In the genomic region with DNA sequence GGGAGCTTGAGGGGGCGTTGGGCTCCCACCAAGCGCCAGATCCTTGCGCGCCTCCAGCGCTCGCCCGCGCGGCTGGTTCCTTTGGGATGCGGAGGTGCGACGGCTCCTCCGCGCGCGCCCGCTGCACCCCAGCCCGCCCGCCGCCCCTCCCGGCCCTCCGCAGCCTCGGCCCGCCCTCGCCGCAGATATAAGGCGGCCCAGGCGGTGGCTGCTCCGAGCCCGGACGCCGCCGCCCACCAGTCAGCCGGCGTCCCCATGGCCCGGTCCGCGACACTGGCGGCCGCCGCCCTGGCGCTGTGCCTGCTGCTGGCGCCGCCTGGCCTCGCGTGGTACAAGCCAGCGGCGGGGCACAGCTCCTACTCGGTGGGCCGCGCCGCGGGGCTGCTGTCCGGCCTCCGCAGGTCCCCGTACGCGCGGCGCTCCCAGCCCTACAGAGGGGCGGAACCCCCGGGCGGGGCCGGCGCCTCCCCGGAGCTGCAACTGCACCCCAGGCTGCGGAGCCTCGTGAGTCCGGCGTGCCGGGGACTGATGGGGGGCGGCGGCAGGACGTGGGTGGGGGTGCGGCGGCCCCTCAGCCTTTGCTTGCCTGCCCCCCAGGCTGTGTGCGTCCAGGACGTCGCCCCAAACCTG, we compare ENCODE assay signal across 9 cellular contexts. TPM values are rescaled to one million over a fixed set of nuclear protein-coding genes. Genes with fewer than 3 reads are reported as not detected.
DNase-seq lines count a peak whose midpoint lies in the region; ATAC-seq and TF ChIP-seq lines count a peak whose summit lies in the region.
"Had no signal": no experiment of that assay in that cellular context is flagged by ENCODE, and none has a peak within 500 bp of the region (broad histone marks: within the 10 kb centered on the region; RNA-seq: fewer than 3 reads in every experiment).

TSS of gene NPB (plus strand) at position 216 of the 630 bp plus-strand sequence. CDS start at position 256, 40 bp downstream.

- H3K27me3 Mint-ChIP-seq in activated naive CD8-positive, alpha-beta T cell treated with anti-CD3 and anti-CD28 coated beads, Interleukin-2, amount 50 U/mL, for 24 hours = peaks cover 7% of the 10 kb centered on the region

- no peak for TF ChIP-seq EP300 in stomach (IDR thresholded peaks at IDR 0.05)

- intact Hi-C loops in stomach (cut with DNase I; ENCODE audit: low total_unique reads) = no loop called here

- H3K27ac ChIP-seq in stomach = peak within 1 kb of the TSS in 1 of 5 donors; percentile 1
- no peak within 1 kb of the TSS for H3K27ac ChIP-seq in WERI-Rb-1

- H3K4me3 ChIP-seq in stomach (peak within 1 kb of the TSS; percentile 39 to 49 (median 43)), WERI-Rb-1 (ENCODE audit: low read depth, low read length) (no peak within 1 kb of the TSS)

- H3K27me3 ChIP-seq in stomach = peaks cover 0 to 25% (median 17%) of the 10 kb centered on the region in 3 donors
- no peaks in the 10 kb centered on the region for H3K27me3 ChIP-seq in WERI-Rb-1 (ENCODE audit: insufficient read depth, low read depth, severe bottlenecking)

- H3K36me3 Mint-ChIP-seq in activated naive CD8-positive, alpha-beta T cell treated with anti-CD3 and anti-CD28 coated beads, Interleukin-2, amount 50 U/mL, for 24 hours (ENCODE audit: low read depth) = peaks cover 12% of the 10 kb centered on the region

- no peak for TF ChIP-seq CTCF in stomach (IDR thresholded peaks at IDR 0.05)
- TF ChIP-seq CTCF in WERI-Rb-1 (IDR thresholded peaks at IDR 0.05; ENCODE audit: low read depth, low read length) = no peak

- peaks cover 13 to 20% (median 19%) of the 10 kb centered on the region in 4 donors for H3K4me1 ChIP-seq in stomach

- H3K36me3 ChIP-seq in stomach (peaks cover 32 to 76% (median 71%) of the 10 kb centered on the region in 4 donors), WERI-Rb-1 (peaks cover 71% of the 10 kb centered on the region)

- WGBS in stomach, 5 donors = 0 to 1% (median 0%) methylated on average over 3 to 79 of the region's 79 CpGs

- peaks cover 6% of the 10 kb centered on the region for H3K4me1 Mint-ChIP-seq in activated naive CD8-positive, alpha-beta T cell treated with anti-CD3 and anti-CD28 coated beads, Interleukin-2, amount 50 U/mL, for 24 hours

- H3K9me3 ChIP-seq in stomach (no peaks in the 10 kb centered on the region), WERI-Rb-1 (ENCODE audit: severe bottlenecking) (no peaks in the 10 kb centered on the region)

- H3K27ac Mint-ChIP-seq in activated naive CD8-positive, alpha-beta T cell treated with anti-CD3 and anti-CD28 coated beads, Interleukin-2, amount 50 U/mL, for 24 hours = no peak within 1 kb of the TSS
- H3K27ac Mint-ChIP-seq: CD4-positive, CD25-positive, alpha-beta regulatory T cell had no signal

- ATAC-seq in activated naive CD8-positive, alpha-beta T cell treated with anti-CD3 and anti-CD28 coated beads, Interleukin-2, amount 50 U/mL, for 24 hours = peak; percentile 37
- no peak for ATAC-seq in GM21381 (IDR thresholded peaks at IDR 0.05; ENCODE audit: unreplicated experiment)

- DNase-seq in NCI-H2227 (lab: John Stamatoyannopoulos, UW; ENCODE audit: unreplicated experiment) (peak; percentile 57), NCI-H2227 treated with DMSO at 0.1 percent for 48 hours (lab: John Stamatoyannopoulos, UW) (no peak), iPS-NIHi11 (ENCODE audit: low spot score) (peak; percentile 70), stomach (peak; percentile 49), WERI-Rb-1 (no peak)
- DNase-seq in activated naive CD8-positive, alpha-beta T cell treated with anti-CD3 and anti-CD28 coated beads, Interleukin-2, amount 50 U/mL, for 24 hours = no peak
- DNase-seq in stimulated activated CD8-positive, alpha-beta memory T cell treated with anti-CD3 and anti-CD28 coated beads, Interleukin-4, amount 100 ng/mL, for 48 hours = no peak

- no peak within 1 kb of the TSS for H3K4me3 Mint-ChIP-seq in activated naive CD8-positive, alpha-beta T cell treated with anti-CD3 and anti-CD28 coated beads, Interleukin-2, amount 50 U/mL, for 24 hours

- TF ChIP-seq POLR2A in stomach (IDR thresholded peaks at IDR 0.05) = no peak

- H3K9me3 Mint-ChIP-seq in activated naive CD8-positive, alpha-beta T cell treated with anti-CD3 and anti-CD28 coated beads, Interleukin-2, amount 50 U/mL, for 24 hours = no peaks in the 10 kb centered on the region
- H3K9me3 Mint-ChIP-seq: CD4-positive, CD25-positive, alpha-beta regulatory T cell had no signal

RNA-seq across cellular contexts. Expression of gene NPB, which starts in this region (rescaled TPM):
- total RNA-seq in stomach = 1 to 10 TPM in 2 of 5 donors, not detected in 3; 1.4 to 2.0 TPM
- polyA plus RNA-seq in stomach = under 1 TPM in 2 of 3 donors, not detected in 1; 0.83 to 0.93 TPM
- total RNA-seq: CD4-positive, CD25-positive, alpha-beta regulatory T cell had no signal

Comparison
In these comparisons a context has a peak if more than half of its experiments do, and no peak if none do; other contexts are left out.
1. DNase-seq: peak in NCI-H2227 (single experiment), iPS-NIHi11 (single experiment) and stomach (single experiment); none in NCI-H2227 treated with DMSO at 0.1 percent for 48 hours (single experiment), activated naive CD8-positive, alpha-beta T cell treated with anti-CD3 and anti-CD28 coated beads, Interleukin-2, amount 50 U/mL, for 24 hours (single experiment), stimulated activated CD8-positive, alpha-beta memory T cell treated with anti-CD3 and anti-CD28 coated beads, Interleukin-4, amount 100 ng/mL, for 48 hours (single experiment) and WERI-Rb-1 (single experiment).